In the genomic region with DNA sequence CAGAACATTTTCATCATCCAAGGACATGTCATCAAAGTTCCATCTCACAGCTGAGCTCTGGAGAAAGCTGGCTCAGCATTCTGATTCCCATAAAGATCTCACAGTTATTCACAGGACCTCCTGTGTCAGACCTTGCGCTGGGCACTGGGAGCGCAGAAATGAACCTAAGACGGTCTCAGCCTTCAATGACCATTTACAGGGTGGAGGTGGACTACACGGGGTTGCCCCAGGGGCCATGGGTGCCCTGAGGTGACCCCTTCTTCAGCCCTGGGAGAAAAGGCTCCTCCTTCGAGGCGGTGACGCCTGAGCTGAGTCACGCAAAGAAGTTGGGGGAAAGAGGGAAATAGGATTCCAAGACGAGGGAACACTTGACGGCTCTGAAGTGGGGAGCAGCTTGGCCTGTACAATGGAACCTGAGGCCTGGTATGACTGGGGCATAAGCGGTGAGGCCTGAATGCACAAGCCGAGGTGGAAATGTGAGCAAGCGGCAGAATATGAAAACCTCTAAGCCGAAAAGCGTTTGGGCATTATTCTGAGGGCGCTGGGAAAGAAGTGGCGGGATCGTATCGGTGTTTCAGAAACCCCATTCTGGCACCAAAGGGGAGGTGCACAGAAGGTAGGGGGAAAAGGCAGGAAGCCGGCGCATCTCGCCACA, we compare ENCODE assay signal across 8 cellular contexts. TPM values are rescaled to one million over a fixed set of nuclear protein-coding genes. Genes with fewer than 3 reads are reported as not detected.
DNase-seq lines count a peak whose midpoint lies in the region; ATAC-seq, FAIRE-seq and TF ChIP-seq lines count a peak whose summit lies in the region.

No MANE protein-coding gene starts in this region.

- H3K27ac Mint-ChIP-seq in astrocyte (ENCODE audit: unreplicated experiment) = peak overlapping the region; percentile 97

- H3K27me3 Mint-ChIP-seq in astrocyte (ENCODE audit: low read depth, unreplicated experiment) = no peaks in the 10 kb centered on the region

- H3K4me3 Mint-ChIP-seq in astrocyte (ENCODE audit: unreplicated experiment) = peak overlapping the region; percentile 100

- peak overlapping the region; percentile 81 for H2AFZ ChIP-seq in astrocyte (ENCODE audit: low read depth, low read length)

- H3K4me1 ChIP-seq in astrocyte (ENCODE audit: insufficient read depth, low read length) = peaks cover 10% of the 10 kb centered on the region
- peaks cover 14% of the 10 kb centered on the region for H3K4me1 ChIP-seq in psoas muscle

- peaks cover 36% of the 10 kb centered on the region for H3K79me2 ChIP-seq in astrocyte (ENCODE audit: insufficient read depth, low read length)

- no peaks in the 10 kb centered on the region for H3K27me3 ChIP-seq in astrocyte (ENCODE audit: insufficient read depth, low read length)
- H3K27me3 ChIP-seq in psoas muscle (ENCODE audit: insufficient read depth in 3 of 3, low read length in 2 of 3) = no peaks in the 10 kb centered on the region

- H3K36me3 ChIP-seq in astrocyte (ENCODE audit: insufficient read depth, low read length) = peaks cover 13% of the 10 kb centered on the region
- H3K36me3 ChIP-seq in psoas muscle (ENCODE audit: insufficient read depth in 1 of 2, low read depth in 1 of 2) = peaks cover 5 to 44% of the 10 kb centered on the region in 2 donors

- in situ Hi-C loops in ACHN (cut with HindIII; ENCODE audit: low pct_ligation_motif_present, low pct_unique_long_range_greater_than_20kb, low sequenced_read_pairs) = no loop called here

- no peaks in the 10 kb centered on the region for H3K9me3 Mint-ChIP-seq in astrocyte (ENCODE audit: unreplicated experiment)

- intact Hi-C loops in psoas muscle (cut with DNase I) = no loop called here

- peak overlapping the region; percentile 98 for H3K4me2 ChIP-seq in astrocyte (ENCODE audit: low read length)

- H3K4me1 Mint-ChIP-seq in astrocyte (ENCODE audit: low read depth, unreplicated experiment) = peaks cover 3% of the 10 kb centered on the region

- H3K27ac ChIP-seq in astrocyte (ENCODE audit: low read depth, low read length) (peak overlapping the region; percentile 88), psoas muscle (peak overlapping the region; percentile 93)

- FAIRE-seq in astrocyte (lab: Jason Lieb, UNC) = no peak

- peak overlapping the region; percentile 89 for H3K4me3 ChIP-seq in astrocyte (ENCODE audit: insufficient read depth, low read depth, low read length)
- peak overlapping the region; percentile 81 for H3K4me3 ChIP-seq in psoas muscle

- peak overlapping the region; percentile 97 for H3K9ac ChIP-seq in astrocyte (ENCODE audit: low read length)

- peaks cover 10% of the 10 kb centered on the region for H3K36me3 Mint-ChIP-seq in astrocyte (ENCODE audit: low read depth, unreplicated experiment)

- H3K9me3 ChIP-seq in astrocyte (ENCODE audit: insufficient read depth, low read depth, low read length) (no peaks in the 10 kb centered on the region), psoas muscle (no peaks in the 10 kb centered on the region)

- peaks cover 23% of the 10 kb centered on the region for H4K20me1 ChIP-seq in astrocyte (ENCODE audit: insufficient read depth, low read length)

- 7 to 8% (median 8%) methylated on average over 22 of the region's 22 CpGs for WGBS in psoas muscle, 3 donors

- peak; percentile 68 for DNase-seq in ACHN
- peak; percentile 45 for DNase-seq in GM04503 (ENCODE audit: low read depth)
- DNase-seq in NCI-H2107 treated with DMSO at 0.1 percent for 48 hours (lab: John Stamatoyannopoulos, UW; ENCODE audit: unreplicated experiment) = peak; percentile 29
- peak; percentile 59 for DNase-seq in astrocyte (ENCODE audit: low read depth)
- peak; percentile 79 for DNase-seq in hepatic stellate cell (ENCODE audit: low spot score)
- DNase-seq in psoas muscle = peak; percentile 67 to 83
- no peak for DNase-seq in NCI-H1436 treated with DMSO at 0.1 percent for 48 hours (lab: John Stamatoyannopoulos, UW)

- no peak for TF ChIP-seq CTCF in astrocyte (IDR thresholded peaks at IDR 0.05; ENCODE audit: insufficient read depth, low read depth, low read length)
- no peak for TF ChIP-seq CTCF in psoas muscle (IDR thresholded peaks at IDR 0.05)

- ATAC-seq in psoas muscle (peak; percentile 26 to 57 (median 42)), HG02588 (IDR thresholded peaks at IDR 0.05; ENCODE audit: unreplicated experiment) (no peak)

RNA-seq across cellular contexts. Expression of a gene that starts 0.8 kb away (rescaled TPM):
- total RNA-seq in astrocyte (22.1 and 25.6 TPM in 2 replicates), psoas muscle (10 to 100 TPM; 30.3 to 47.8 (median 33.7) TPM)
- polyA plus RNA-seq in psoas muscle = 10 to 100 TPM; 21.9 to 32.9 (median 27.9) TPM

RNA-seq across cellular contexts. Expression of a gene that starts 39.0 kb away (rescaled TPM):
- 1.1 and 2.1 TPM in 2 replicates for total RNA-seq in astrocyte
- under 1 TPM; 0.10 to 0.25 (median 0.19) TPM for total RNA-seq in psoas muscle
- 1 to 10 TPM in 1 of 3 donors, under 1 TPM in 2; 0.17 to 6.0 (median 0.39) TPM for polyA plus RNA-seq in psoas muscle

RNA-seq across cellular contexts. Expression of a gene that starts 39.2 kb away (rescaled TPM):
- total RNA-seq in astrocyte (28.4 and 31.8 TPM in 2 replicates), psoas muscle (10 to 100 TPM; 11.6 to 25.6 (median 17.6) TPM)
- polyA plus RNA-seq in psoas muscle = 10 to 100 TPM in 2 of 3 donors, 1 to 10 TPM in 1; 7.1 to 25.1 (median 16.2) TPM
